Comparison of ENCODE assay signal across 1 cellular context in genomic region chr17:49360796-49361128, GRCh38.
TF ChIP-seq lines count a peak whose summit lies in the region.

No MANE protein-coding gene starts in this region.

TF ChIP-seq in GM23338, 12 proteins besides CTCF, POLR2A, EP300 and RAD21 (continued from another document):
- TF ChIP-seq ZNF462 (CRISPR knock-in tag; IDR thresholded peaks at IDR 0.05), result no peak
- TF ChIP-seq JUNB (IDR thresholded peaks at IDR 0.05; ENCODE audit: unreplicated experiment), result no peak
- TF ChIP-seq ETS1 (IDR thresholded peaks at IDR 0.05), result no peak
- TF ChIP-seq ZNF331 (CRISPR knock-in tag; IDR thresholded peaks at IDR 0.05; ENCODE audit: low read depth), result no peak
- no peak for TF ChIP-seq CREB1 (CRISPR knock-in tag; IDR thresholded peaks at IDR 0.05; ENCODE audit: low read depth)
- TF ChIP-seq ZNF114 (CRISPR knock-in tag; IDR thresholded peaks at IDR 0.05), result no peak
- TF ChIP-seq STAT1 (IDR thresholded peaks at IDR 0.05; ENCODE audit: unreplicated experiment), result no peak
- TF ChIP-seq EZH2phosphoT487 (IDR thresholded peaks at IDR 0.05; ENCODE audit: unreplicated experiment), result no peak
- no peak for TF ChIP-seq POLR2AphosphoS5 (IDR thresholded peaks at IDR 0.05; ENCODE audit: low read depth)
- TF ChIP-seq NANOG (IDR thresholded peaks at IDR 0.05; ENCODE audit: borderline replicate concordance), result no peak
- no peak for TF ChIP-seq REST (IDR thresholded peaks at IDR 0.05; ENCODE audit: unreplicated experiment)
